Comparison of ENCODE assay signal across 8 cellular contexts in the genomic region with DNA sequence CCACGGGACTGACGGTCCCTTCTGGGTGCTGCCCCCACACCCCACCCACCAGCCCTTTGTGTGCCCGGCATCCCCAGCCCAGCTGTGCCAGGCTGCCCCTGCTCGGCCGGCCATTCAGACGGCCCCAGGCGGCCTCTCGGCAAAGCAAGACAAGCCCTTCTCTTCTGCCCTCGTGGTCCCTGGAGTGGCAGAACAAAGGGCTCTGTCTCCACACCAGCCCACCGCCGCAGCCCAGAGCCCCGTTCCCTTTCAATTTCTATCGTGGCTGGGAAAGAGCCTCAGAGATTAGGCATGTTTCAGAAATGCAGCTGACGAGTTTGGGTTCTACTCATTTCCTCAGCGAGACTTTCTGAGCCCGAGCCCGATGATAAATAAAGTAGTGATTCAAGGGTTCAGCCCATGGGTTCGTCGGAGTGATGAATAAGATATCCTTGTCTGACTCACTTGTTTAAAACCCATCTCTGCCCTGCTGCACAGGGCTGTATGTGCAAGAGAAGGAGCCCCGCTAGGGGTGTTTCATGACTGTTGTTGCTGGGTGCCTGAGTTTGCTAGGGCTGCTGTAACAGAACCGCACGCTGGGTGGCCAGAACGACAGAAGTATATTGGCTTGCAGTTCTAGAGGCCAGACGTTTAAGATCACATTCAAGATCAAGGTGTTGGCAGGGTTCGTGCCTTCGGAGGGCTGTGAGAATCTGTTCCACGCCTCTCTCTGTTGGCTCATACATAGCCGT. TPM values are rescaled to one million over a fixed set of nuclear protein-coding genes. Genes with fewer than 3 reads are reported as not detected.
DNase-seq lines count a peak whose midpoint lies in the region; ATAC-seq and TF ChIP-seq lines count a peak whose summit lies in the region.

No MANE protein-coding gene starts in this region.

- TF ChIP-seq CTCF in BE2C (IDR thresholded peaks at IDR 0.05; ENCODE audit: low read depth, low read length) (peak; percentile 72), PC-9 (conservative IDR thresholded peaks at IDR 0.05) (peak; percentile 53; the same call in 1 of the 2 replicates), fibroblast of villous mesenchyme (IDR thresholded peaks at IDR 0.05; ENCODE audit: insufficient read depth, low read depth, low read length) (peak; percentile 73)

- peaks cover 42% of the 10 kb centered on the region for H4K20me1 ChIP-seq in PC-9 (ENCODE audit: insufficient read depth)

- peak overlapping the region; percentile 61; the same call in 1 of the 2 replicates for H2AFZ ChIP-seq in PC-9

- no TSS peak for BruUV-seq in PC-9 (replicated peaks; lab: Mats Ljungman, UMichigan)

- peak; percentile 87 for DNase-seq in BE2C
- DNase-seq in PC-9: peak; percentile 73 to 94
- DNase-seq in activated T-helper 9 cell treated with anti-CD3 and anti-CD28 coated beads, Interleukin-2, amount 50 U/mL, for 16 hours (ENCODE audit: low read depth): peak; percentile 67
- DNase-seq in fibroblast of villous mesenchyme (ENCODE audit: low read depth): peak; percentile 99
- peak; percentile 84 for DNase-seq in occipital lobe (lab: John Stamatoyannopoulos, UW)
- peak; percentile 37 to 93 (median 74) for DNase-seq in substantia nigra (lab: John Stamatoyannopoulos, UW)
- no peak for DNase-seq in NCI-H510A treated with DMSO at 0.1 percent for 48 hours (lab: John Stamatoyannopoulos, UW)

- H3K4me3 ChIP-seq in BE2C (ENCODE audit: low read depth, low read length): peak overlapping the region; percentile 64
- peak overlapping the region; percentile 53; the same call in 1 of the 2 replicates for H3K4me3 ChIP-seq in PC-9
- H3K4me3 ChIP-seq in fibroblast of villous mesenchyme (ENCODE audit: low read depth, low read length): peak overlapping the region; percentile 66

- H3K9me2 ChIP-seq in PC-9 (ENCODE audit: insufficient read depth): no peaks in the 10 kb centered on the region

- H3K9me3 ChIP-seq in BE2C (no peaks in the 10 kb centered on the region), PC-9 (ENCODE audit: insufficient read depth, low read depth) (no peaks in the 10 kb centered on the region)

- intact Hi-C loops in PC-9 (cut with micrococcal nuclease; ENCODE audit: unreplicated experiment): loop anchor here (1.0 to 5.0 kb wide), 4 partner anchors 28 to 387 kb away; partner anchors contain the start of gene OCEL1

- H3K27ac ChIP-seq in PC-9: peak overlapping the region; percentile 82
- H3K27ac ChIP-seq in substantia nigra (ENCODE audit: low read depth, low read length, poor library complexity, severe bottlenecking): peak overlapping the region; percentile 98

- CTCF ChIA-PET in PC-9 (lab: Charles Lee): no interaction called here

- peaks cover 26% of the 10 kb centered on the region for H3F3A ChIP-seq in PC-9 (ENCODE audit: insufficient read depth, low read depth)

- POLR2A ChIA-PET in PC-9 (lab: Charles Lee; ENCODE audit: unreplicated experiment): no interaction called here

- peak overlapping the region; percentile 84 for H3K4me2 ChIP-seq in PC-9

- no peaks in the 10 kb centered on the region for H3K36me3 ChIP-seq in BE2C
- H3K36me3 ChIP-seq in PC-9 (ENCODE audit: low read depth): no peaks in the 10 kb centered on the region

- H3K27me3 ChIP-seq in BE2C (no peaks in the 10 kb centered on the region), PC-9 (ENCODE audit: insufficient read depth, low read depth) (no peaks in the 10 kb centered on the region)

- H3K4me1 ChIP-seq in BE2C: no peaks in the 10 kb centered on the region; the same call in 1 of the 2 replicates
- H3K4me1 ChIP-seq in PC-9 (replicated peaks; ENCODE audit: insufficient read depth): peaks cover 37% of the 10 kb centered on the region

- peak; percentile 37 for ATAC-seq in GM21737 (IDR thresholded peaks at IDR 0.05; ENCODE audit: unreplicated experiment)

- H3K79me2 ChIP-seq in PC-9 (ENCODE audit: low read depth): peaks cover 92% of the 10 kb centered on the region

RNA-seq across cellular contexts. Expression of gene MYO9B, which starts 4.3 kb away (rescaled TPM):
- polyA plus RNA-seq in BE2C (2012; ENCODE audit: insufficient read depth, insufficient read length, low read depth): 29.7 TPM
- 81.2 and 103 TPM in 2 replicates for total RNA-seq in PC-9 (2021)
- total RNA-seq in fibroblast of villous mesenchyme: 99.3 and 118 TPM in 2 replicates
- total RNA-seq in occipital lobe: 24.0 TPM

RNA-seq across cellular contexts. Expression of gene HAUS8, which starts 4.6 kb away (rescaled TPM):
- polyA plus RNA-seq in BE2C (2012; ENCODE audit: insufficient read depth, insufficient read length, low read depth): 8.5 TPM
- total RNA-seq in PC-9 (2021): 26.5 and 30.8 TPM in 2 replicates
- 3.5 TPM in 2 replicates for total RNA-seq in fibroblast of villous mesenchyme
- 1.9 TPM for total RNA-seq in occipital lobe

RNA-seq across cellular contexts. Expression of gene CPAMD8, which starts 53.3 kb away (rescaled TPM):
- 0.11 TPM for polyA plus RNA-seq in BE2C (2012; ENCODE audit: insufficient read depth, insufficient read length, low read depth)
- total RNA-seq in PC-9 (2021) (23.7 and 25.8 TPM in 2 replicates), fibroblast of villous mesenchyme (0.43 and 0.64 TPM in 2 replicates), occipital lobe (7.8 TPM)
